8 cellular contexts compared by ENCODE assay signal in genomic region chr9:15135167-15135792, GRCh38.
DNase-seq lines count a peak whose midpoint lies in the region; ATAC-seq and TF ChIP-seq lines count a peak whose summit lies in the region.

No MANE protein-coding gene starts in this region.

- H3K27ac ChIP-seq in endodermal cell (ENCODE audit: low read depth, low read length) (no peak overlapping the region), mesendoderm (ENCODE audit: low read depth, low read length) (no peak overlapping the region), subcutaneous abdominal adipose tissue (ENCODE audit: low read depth, low read length) (no peak overlapping the region)

- H2BK120ac ChIP-seq in mesendoderm (ENCODE audit: low read depth, low read length), result peak overlapping the region; percentile 94

- H3K27ac Mint-ChIP-seq in endodermal cell, result peak overlapping the region; percentile 83

- DNase-seq in COR-L47 (lab: John Stamatoyannopoulos, UW) (peak; percentile 81), NCI-H446 treated with DMSO at 0.1 percent for 48 hours (lab: John Stamatoyannopoulos, UW) (peak; percentile 83), endodermal cell (peak; percentile 93), mesendoderm (peak; percentile 95)
- DNase-seq in activated CD4-positive, alpha-beta T cell treated with anti-CD3 and anti-CD28 coated beads, Interleukin-2, amount 50 U/mL, for 1 hour, result peak; percentile 18

- H3K79me1 ChIP-seq in mesendoderm (ENCODE audit: low read length), result no peaks in the 10 kb centered on the region

- no peak overlapping the region for H3K4me3 ChIP-seq in endodermal cell (ENCODE audit: low read length)
- no peak overlapping the region for H3K4me3 ChIP-seq in mesendoderm (ENCODE audit: low read length)
- H3K4me3 ChIP-seq in subcutaneous abdominal adipose tissue (ENCODE audit: low read depth in 1 of 5, low read length in 5 of 5), result peak overlapping the region; percentile 32 to 65 (median 37)

- H4K5ac ChIP-seq in mesendoderm (ENCODE audit: low read length), result no peak overlapping the region

- H3K4me2 ChIP-seq in mesendoderm (ENCODE audit: low read length), result no peak overlapping the region

- H3K79me2 ChIP-seq in mesendoderm (ENCODE audit: control insufficient read depth, insufficient read depth, low read length), result no peaks in the 10 kb centered on the region

- peak overlapping the region; percentile 51 for H2BK5ac ChIP-seq in mesendoderm (ENCODE audit: low read length)

- H3K9me3 ChIP-seq in endodermal cell (ENCODE audit: control insufficient read depth, low read length) (peaks cover 4% of the 10 kb centered on the region), subcutaneous abdominal adipose tissue (ENCODE audit: control insufficient read depth in 5 of 5, low read length in 5 of 5) (no peaks in the 10 kb centered on the region)

- no peaks in the 10 kb centered on the region for H3K36me3 ChIP-seq in endodermal cell (ENCODE audit: control insufficient read depth, insufficient read depth, low read length)
- H3K36me3 ChIP-seq in mesendoderm (ENCODE audit: control insufficient read depth, insufficient read depth, low read length), result no peaks in the 10 kb centered on the region
- H3K36me3 ChIP-seq in subcutaneous abdominal adipose tissue (ENCODE audit: control insufficient read depth in 5 of 5, insufficient read depth in 5 of 5, low read length in 5 of 5), result no peaks in the 10 kb centered on the region

- no peak overlapping the region for H2AK5ac ChIP-seq in mesendoderm (ENCODE audit: low read length)

- H3K36me3 Mint-ChIP-seq in endodermal cell (ENCODE audit: low read depth), result peaks cover 5% of the 10 kb centered on the region

- ATAC-seq in GM19372 (IDR thresholded peaks at IDR 0.05; ENCODE audit: low read depth, unreplicated experiment) (peak; percentile 80), HG03439 (IDR thresholded peaks at IDR 0.05; ENCODE audit: unreplicated experiment) (peak; percentile 77)

- H3K56ac ChIP-seq in mesendoderm (ENCODE audit: low read length), result peak overlapping the region; percentile 91

- H3K9me3 Mint-ChIP-seq in endodermal cell, result peaks cover 10% of the 10 kb centered on the region

- H3K9ac ChIP-seq in endodermal cell (ENCODE audit: extremely low read depth, low read length, poor library complexity, severe bottlenecking), result no peak overlapping the region
- peak overlapping the region; percentile 66 for H3K9ac ChIP-seq in mesendoderm (ENCODE audit: low read length)
- peak overlapping the region in 4 of 5 donors; percentile 5 to 51 (median 44) for H3K9ac ChIP-seq in subcutaneous abdominal adipose tissue (ENCODE audit: low read length in 5 of 5)

- no peak overlapping the region for H3K4me3 Mint-ChIP-seq in endodermal cell

- H2BK15ac ChIP-seq in mesendoderm (replicated peaks; ENCODE audit: low read depth), result peak overlapping the region; percentile 92

- TF ChIP-seq CTCF in endodermal cell (conservative IDR thresholded peaks at IDR 0.05), result peak; percentile 90

- no peaks in the 10 kb centered on the region for H3K27me3 Mint-ChIP-seq in endodermal cell (ENCODE audit: insufficient read depth)

- WGBS in endodermal cell (ENCODE audit: insufficient coverage in 1 of 2, insufficient read length in 1 of 2), 2 experiments, result 36 to 43% methylated on average over 17 to 18 of the region's 18 CpGs
- WGBS in mesendoderm (ENCODE audit: extremely low coverage, insufficient coverage, low lambda C conversion rate), result no CpG with 5 or more reads among the region's 18 CpGs

- H3K23ac ChIP-seq in mesendoderm (ENCODE audit: low read length), result no peak overlapping the region

- H3K4ac ChIP-seq in mesendoderm (ENCODE audit: low read depth, low read length), result no peak overlapping the region

- H4K8ac ChIP-seq in mesendoderm (ENCODE audit: low read depth, low read length), result no peak overlapping the region

- no peaks in the 10 kb centered on the region for H3K4me1 ChIP-seq in endodermal cell (ENCODE audit: control insufficient read depth, insufficient read depth, low read length)
- no peaks in the 10 kb centered on the region for H3K4me1 ChIP-seq in mesendoderm (ENCODE audit: control insufficient read depth, low read depth, low read length)
- peaks cover 0 to 8% (median 6%) of the 10 kb centered on the region in 5 donors for H3K4me1 ChIP-seq in subcutaneous abdominal adipose tissue (ENCODE audit: control insufficient read depth in 5 of 5, insufficient read depth in 5 of 5, low read length in 5 of 5)

- H3K18ac ChIP-seq in mesendoderm (ENCODE audit: low read length), result peak overlapping the region; percentile 96

- H3K27me3 ChIP-seq in endodermal cell (ENCODE audit: control insufficient read depth, insufficient read depth, low read length, poor library complexity, severe bottlenecking), result no peaks in the 10 kb centered on the region
- H3K27me3 ChIP-seq in mesendoderm (ENCODE audit: insufficient read depth, low read length, poor library complexity), result no peaks in the 10 kb centered on the region
- H3K27me3 ChIP-seq in subcutaneous abdominal adipose tissue (ENCODE audit: control insufficient read depth in 5 of 5, insufficient read depth in 4 of 5, low read length in 5 of 5), result no peaks in the 10 kb centered on the region

- peaks cover 6% of the 10 kb centered on the region for H3K4me1 Mint-ChIP-seq in endodermal cell

Comparison
In these comparisons a context has a peak if more than half of its experiments do, and no peak if none do; other contexts are left out.
1. DNase-seq: peak in every context shown above with its lines; median percentile 95 in mesendoderm; 93 in endodermal cell; 83 in NCI-H446 treated with DMSO at 0.1 percent for 48 hours; 81 in COR-L47; 18 in activated CD4-positive, alpha-beta T cell treated with anti-CD3 and anti-CD28 coated beads, Interleukin-2, amount 50 U/mL, for 1 hour.
2. H3K4me3 ChIP-seq: peak in subcutaneous abdominal adipose tissue (5 of 5); none in endodermal cell (single experiment) and mesendoderm (single experiment).